Comparison of ENCODE assay signal across 34 cellular contexts in the genomic region with DNA sequence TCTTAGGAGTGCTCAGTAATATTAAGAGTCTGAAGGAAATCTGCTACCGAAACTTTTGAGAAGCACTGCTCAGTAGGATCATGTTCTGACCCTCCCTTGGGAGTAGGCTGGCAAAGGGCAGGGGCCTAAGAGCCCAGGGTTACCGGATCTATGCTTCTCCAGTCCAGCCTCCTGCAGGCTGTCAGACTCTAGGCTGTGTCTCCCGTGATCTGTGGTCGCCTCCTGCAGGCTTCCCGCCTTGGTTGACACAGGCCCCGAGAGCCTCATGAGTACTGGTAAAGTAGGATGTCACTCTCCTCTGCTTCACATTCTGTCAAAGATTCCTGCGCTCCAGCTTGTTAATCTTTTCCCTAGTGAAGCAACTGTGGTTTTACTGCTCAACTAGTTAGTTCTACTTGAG.
"Had no signal": no experiment of that assay in that cellular context is flagged by ENCODE, and none has a peak within 500 bp of the region (broad histone marks: within the 10 kb centered on the region; RNA-seq: fewer than 3 reads in every experiment).

No MANE protein-coding gene starts in this region.

- FAIRE-seq: endothelial cell of umbilical vein, pancreas, small intestine, urothelium cell line had no signal

- H3K4me3 ChIP-seq: ascending aorta, coronary artery, dorsolateral prefrontal cortex, gastroesophageal sphincter, hepatocyte, pancreas, prostate gland, sigmoid colon, thoracic aorta had no signal

- H3K27me3 Mint-ChIP-seq: activated CD4-positive, alpha-beta memory T cell treated with anti-CD3 and anti-CD28 coated beads for 36 hours; activated naive CD4-positive, alpha-beta T cell treated with anti-CD3 and anti-CD28 coated beads, Interleukin-2, amount 10 ng/mL, durations not matched to agents 7 days and 5 days; activated naive CD8-positive, alpha-beta T cell treated with anti-CD3 and anti-CD28 coated beads, Interleukin-2, amount 10 ng/mL, durations not matched to agents 7 days and 5 days; stimulated activated naive CD8-positive, alpha-beta T cell treated with anti-CD3 and anti-CD28 coated beads, Interleukin-15, Interleukin-2, amounts not matched to agents 100 ng/mL and 50 ng/mL, for 24 hours had no signal

- H3K27me3 ChIP-seq: ascending aorta, brain microvascular endothelial cell, gastroesophageal sphincter, hepatocyte, pancreas, sigmoid colon had no signal

- H3K4me2 ChIP-seq: hepatocyte had no signal

- H3K9me3 Mint-ChIP-seq: activated T-helper 1 cell treated with anti-CD3 and anti-CD28 coated beads, Interleukin-12 subunit alpha, Interleukin-12 subunit beta, Interleukin-2, Interleukin-4 antibody, amounts not matched to agents 30 ng/mL and 10 ng/mL and 1 ng/mL, durations not matched to agents 14 hours and 24 hours and 36 hours had no signal

- H3K36me3 ChIP-seq: ascending aorta, brain microvascular endothelial cell, gastroesophageal sphincter, pancreas, prostate gland, sigmoid colon, thoracic aorta had no signal

- DNase-seq: activated CD4-positive, alpha-beta memory T cell treated with anti-CD3 and anti-CD28 coated beads for 36 hours; activated CD4-positive, alpha-beta T cell treated with anti-CD3 and anti-CD28 coated beads for 48 hours; activated CD8-positive, alpha-beta memory T cell treated with anti-CD3 and anti-CD28 coated beads, Interleukin-2, amount 50 U/mL, for 4 hours; activated gamma-delta T cell; activated naive CD4-positive, alpha-beta T cell treated with anti-CD3 and anti-CD28 coated beads, Interleukin-2, amount 10 ng/mL, durations not matched to agents 7 days and 5 days; activated naive CD8-positive, alpha-beta T cell treated with anti-CD3 and anti-CD28 coated beads, Interleukin-2, amount 10 ng/mL, durations not matched to agents 7 days and 5 days; activated T-cell treated with anti-CD3 and anti-CD28 coated beads, Interleukin-2, amount 50 U/mL, for 1 hour; brain microvascular endothelial cell; dorsolateral prefrontal cortex; effector memory CD4-positive, alpha-beta T cell; islet precursor cell; left cardiac atrium; left ventricle myocardium superior; naive B cell; nephron progenitor cell; pancreas; retina; sigmoid colon; small intestine; stimulated activated CD4-positive, alpha-beta T cell treated with anti-CD3 and anti-CD28 coated beads, Interleukin-4, amount 100 ng/mL, for 24 hours; trophoblast cell had no signal

- H3K79me2 ChIP-seq: hepatocyte had no signal

- H3K4me3 Mint-ChIP-seq: activated CD4-positive, alpha-beta memory T cell treated with anti-CD3 and anti-CD28 coated beads for 36 hours; activated naive CD4-positive, alpha-beta T cell treated with anti-CD3 and anti-CD28 coated beads, Interleukin-2, amount 10 ng/mL, durations not matched to agents 7 days and 5 days; activated naive CD8-positive, alpha-beta T cell treated with anti-CD3 and anti-CD28 coated beads, Interleukin-2, amount 10 ng/mL, durations not matched to agents 7 days and 5 days; activated T-helper 1 cell treated with anti-CD3 and anti-CD28 coated beads, Interleukin-12 subunit alpha, Interleukin-12 subunit beta, Interleukin-2, Interleukin-4 antibody, amounts not matched to agents 30 ng/mL and 10 ng/mL and 1 ng/mL, durations not matched to agents 14 hours and 24 hours and 36 hours; naive B cell; nephron progenitor cell; stimulated activated effector memory CD8-positive, alpha-beta T cell treated with anti-CD3 and anti-CD28 coated beads, Interleukin-12 subunit alpha, Interleukin-12 subunit beta, amount 100 ng/mL, for 72 hours; stimulated activated naive CD8-positive, alpha-beta T cell treated with anti-CD3 and anti-CD28 coated beads, Interleukin-15, Interleukin-2, amounts not matched to agents 100 ng/mL and 50 ng/mL, for 24 hours had no signal

- H2AFZ ChIP-seq: hepatocyte had no signal

- H3K27ac ChIP-seq: ascending aorta, brain microvascular endothelial cell, coronary artery, dorsolateral prefrontal cortex, gastroesophageal sphincter, hepatocyte, pancreas, prostate gland, sigmoid colon, thoracic aorta, VCaP had no signal

- ATAC-seq: activated CD4-positive, CD25-positive, alpha-beta regulatory T cell treated with anti-CD3 and anti-CD28 coated beads, Interleukin-2, amount 50 U/mL, for 24 hours; gastroesophageal sphincter; left cardiac atrium; left ventricle myocardium superior; pancreas; stimulated activated effector memory CD8-positive, alpha-beta T cell treated with anti-CD3 and anti-CD28 coated beads, Interleukin-12 subunit alpha, Interleukin-12 subunit beta, amount 100 ng/mL, for 72 hours had no signal

- H3K27ac Mint-ChIP-seq: activated CD4-positive, alpha-beta memory T cell treated with anti-CD3 and anti-CD28 coated beads for 36 hours; activated naive CD4-positive, alpha-beta T cell treated with anti-CD3 and anti-CD28 coated beads, Interleukin-2, amount 10 ng/mL, durations not matched to agents 7 days and 5 days; activated naive CD8-positive, alpha-beta T cell treated with anti-CD3 and anti-CD28 coated beads, Interleukin-2, amount 10 ng/mL, durations not matched to agents 7 days and 5 days; activated T-helper 1 cell treated with anti-CD3 and anti-CD28 coated beads, Interleukin-12 subunit alpha, Interleukin-12 subunit beta, Interleukin-2, Interleukin-4 antibody, amounts not matched to agents 30 ng/mL and 10 ng/mL and 1 ng/mL, durations not matched to agents 14 hours and 24 hours and 36 hours; naive B cell; nephron progenitor cell; stimulated activated effector memory CD8-positive, alpha-beta T cell treated with anti-CD3 and anti-CD28 coated beads, Interleukin-12 subunit alpha, Interleukin-12 subunit beta, amount 100 ng/mL, for 72 hours; stimulated activated naive CD8-positive, alpha-beta T cell treated with anti-CD3 and anti-CD28 coated beads, Interleukin-15, Interleukin-2, amounts not matched to agents 100 ng/mL and 50 ng/mL, for 24 hours had no signal

- H3K4me1 ChIP-seq: ascending aorta, gastroesophageal sphincter, pancreas, prostate gland had no signal

- H3K9me3 ChIP-seq: ascending aorta, pancreas, prostate gland, sigmoid colon, thoracic aorta had no signal

- H3K4me1 Mint-ChIP-seq: activated naive CD4-positive, alpha-beta T cell treated with anti-CD3 and anti-CD28 coated beads, Interleukin-2, amount 10 ng/mL, durations not matched to agents 7 days and 5 days; activated naive CD8-positive, alpha-beta T cell treated with anti-CD3 and anti-CD28 coated beads, Interleukin-2, amount 10 ng/mL, durations not matched to agents 7 days and 5 days; naive B cell; nephron progenitor cell; stimulated activated effector memory CD8-positive, alpha-beta T cell treated with anti-CD3 and anti-CD28 coated beads, Interleukin-12 subunit alpha, Interleukin-12 subunit beta, amount 100 ng/mL, for 72 hours had no signal

- H3K36me3 Mint-ChIP-seq: activated CD4-positive, alpha-beta memory T cell treated with anti-CD3 and anti-CD28 coated beads for 36 hours; activated naive CD4-positive, alpha-beta T cell treated with anti-CD3 and anti-CD28 coated beads, Interleukin-2, amount 10 ng/mL, durations not matched to agents 7 days and 5 days; activated naive CD8-positive, alpha-beta T cell treated with anti-CD3 and anti-CD28 coated beads, Interleukin-2, amount 10 ng/mL, durations not matched to agents 7 days and 5 days; stimulated activated effector memory CD8-positive, alpha-beta T cell treated with anti-CD3 and anti-CD28 coated beads, Interleukin-12 subunit alpha, Interleukin-12 subunit beta, amount 100 ng/mL, for 72 hours had no signal
